19 cellular contexts compared by ENCODE assay signal in the genomic region with DNA sequence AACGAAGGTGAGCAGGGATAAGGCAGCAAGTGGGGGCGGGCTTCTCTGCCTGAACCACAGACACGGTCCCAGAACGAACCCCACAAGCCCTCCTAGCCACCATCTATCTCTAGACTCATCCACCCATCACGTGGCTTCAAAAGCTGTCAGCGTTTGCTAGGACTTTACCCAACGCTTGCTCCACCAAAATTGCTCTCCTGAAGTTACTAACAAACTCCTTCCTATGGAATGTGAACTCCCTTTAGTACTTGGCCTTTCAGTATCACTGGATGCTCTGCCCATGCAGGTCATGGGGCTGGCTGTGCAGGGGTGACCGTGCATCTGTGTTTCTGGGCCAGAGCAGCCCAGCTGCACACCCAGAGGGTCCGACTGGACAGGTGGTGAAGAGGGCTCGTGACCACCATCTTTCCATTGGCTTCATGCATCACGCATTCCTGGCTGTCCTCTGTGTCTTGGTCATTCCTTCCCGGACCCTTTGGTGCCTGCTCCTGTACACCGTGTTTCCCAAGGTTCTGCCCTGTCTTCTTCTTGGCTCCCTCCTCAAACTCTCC.
A peak's percentile ranks its signal among the peaks of the same experiment; 100 is the strongest.
DNase-seq lines count a peak whose midpoint lies in the region; ATAC-seq and TF ChIP-seq lines count a peak whose summit lies in the region.
"Had no signal": no experiment of that assay in that cellular context is flagged by ENCODE, and none has a peak within 500 bp of the region (broad histone marks: within the 10 kb centered on the region; RNA-seq: fewer than 3 reads in every experiment).

No MANE protein-coding gene starts in this region.

- WGBS in heart right ventricle, 2 donors, result 85 to 94% methylated on average over 13 of the region's 13 CpGs

- H3K36me3 ChIP-seq in right atrium auricular region, result no peaks in the 10 kb centered on the region
- no peaks in the 10 kb centered on the region for H3K36me3 ChIP-seq in heart right ventricle
- peaks cover 86% of the 10 kb centered on the region for H3K36me3 ChIP-seq in WERI-Rb-1
- no peaks in the 10 kb centered on the region for H3K36me3 ChIP-seq in upper lobe of right lung
- H3K36me3 ChIP-seq: BE2C, HAP-1 had no signal

- intact Hi-C loops in heart right ventricle (cut with DNase I), result no loop called here
- intact Hi-C loops in upper lobe of right lung (cut with DNase I), result no loop called here

- H3K4me3 ChIP-seq in right atrium auricular region (no peak overlapping the region), heart right ventricle (no peak overlapping the region), WERI-Rb-1 (ENCODE audit: low read depth, low read length) (no peak overlapping the region), upper lobe of right lung (no peak overlapping the region)
- H3K4me3 ChIP-seq: A549, HAP-1 had no signal

- H3K27ac ChIP-seq in right atrium auricular region (no peak overlapping the region), heart right ventricle (no peak overlapping the region), WERI-Rb-1 (peak overlapping the region; percentile 92), upper lobe of right lung (no peak overlapping the region)
- H3K27ac ChIP-seq: A549, C4-2B had no signal

- no peak for ATAC-seq in heart right ventricle
- no peak for ATAC-seq in upper lobe of right lung
- no peak for ATAC-seq in GM18873 (IDR thresholded peaks at IDR 0.05; ENCODE audit: low FRiP score, unreplicated experiment)
- ATAC-seq: A549; CD8-positive, alpha-beta T cell; HepG2 had no signal

- TF ChIP-seq CTCF in right atrium auricular region (IDR thresholded peaks at IDR 0.05) (no peak), heart right ventricle (IDR thresholded peaks at IDR 0.05) (no peak), WERI-Rb-1 (IDR thresholded peaks at IDR 0.05; ENCODE audit: low read depth, low read length) (no peak), upper lobe of right lung (IDR thresholded peaks at IDR 0.05) (no peak)

- H3K4me1 ChIP-seq in right atrium auricular region (no peaks in the 10 kb centered on the region), heart right ventricle (peaks cover 0 to 3% (median 0%) of the 10 kb centered on the region in 9 donors), upper lobe of right lung (no peaks in the 10 kb centered on the region)
- H3K4me1 ChIP-seq: A549, BE2C, HAP-1 had no signal

- H3K27me3 ChIP-seq in right atrium auricular region (no peaks in the 10 kb centered on the region), heart right ventricle (no peaks in the 10 kb centered on the region), WERI-Rb-1 (ENCODE audit: insufficient read depth, low read depth, severe bottlenecking) (no peaks in the 10 kb centered on the region), upper lobe of right lung (no peaks in the 10 kb centered on the region)
- H3K27me3 ChIP-seq: BE2C had no signal

- DNase-seq in right atrium auricular region (ENCODE audit: low spot score) (peak; percentile 21), heart right ventricle (no peak), WERI-Rb-1 (no peak), hepatic stellate cell (ENCODE audit: low spot score) (peak; percentile 1), upper lobe of right lung (peak; percentile 55), GDM1 (lab: John Stamatoyannopoulos, UW) (no peak), germinal center (ENCODE audit: low spot score) (no peak)
- DNase-seq: BE2C, COR-L47, DMS153, DMS79 treated with DMSO at 0.1 percent for 48 hours, EL, GOT3 had no signal

- no peaks in the 10 kb centered on the region for H3K9me3 ChIP-seq in right atrium auricular region
- peaks cover 0 to 5% (median 0%) of the 10 kb centered on the region in 11 donors for H3K9me3 ChIP-seq in heart right ventricle
- no peaks in the 10 kb centered on the region for H3K9me3 ChIP-seq in WERI-Rb-1 (ENCODE audit: severe bottlenecking)
- H3K9me3 ChIP-seq in upper lobe of right lung, result no peaks in the 10 kb centered on the region
- H3K9me3 ChIP-seq: A549, BE2C, HAP-1 had no signal

Comparison
In these comparisons a context has a peak if more than half of its experiments do, and no peak if none do; other contexts are left out.
1. DNase-seq: peak in right atrium auricular region (single experiment), hepatic stellate cell (single experiment) and upper lobe of right lung (single experiment); none in heart right ventricle (0 of 2), WERI-Rb-1 (single experiment), GDM1 (single experiment) and germinal center (single experiment).